In genomic region chr9:129139993-129140396, GRCh38 we compare ENCODE assay signal across 1 cellular context.
TF ChIP-seq lines count a peak whose summit lies in the region.

No MANE protein-coding gene starts in this region.

TF ChIP-seq in K562, 482 proteins besides CTCF, POLR2A, EP300 and RAD21 (continued from another document and continues in another):
- TF ChIP-seq JUN (IDR thresholded peaks at IDR 0.05; ENCODE audit: borderline replicate concordance, low read depth, low read length) = peak; percentile 50; the same call in 1 of the 2 replicates
- TF ChIP-seq JUN (CRISPR knock-in tag; IDR thresholded peaks at IDR 0.05; ENCODE audit: borderline replicate concordance) = no peak; the same call in 1 of the 2 replicates
- peak; percentile 29; the same call in 1 of the 2 replicates for TF ChIP-seq DEAF1 (CRISPR knock-in tag; IDR thresholded peaks at IDR 0.05)
- TF ChIP-seq, protein P1, sequence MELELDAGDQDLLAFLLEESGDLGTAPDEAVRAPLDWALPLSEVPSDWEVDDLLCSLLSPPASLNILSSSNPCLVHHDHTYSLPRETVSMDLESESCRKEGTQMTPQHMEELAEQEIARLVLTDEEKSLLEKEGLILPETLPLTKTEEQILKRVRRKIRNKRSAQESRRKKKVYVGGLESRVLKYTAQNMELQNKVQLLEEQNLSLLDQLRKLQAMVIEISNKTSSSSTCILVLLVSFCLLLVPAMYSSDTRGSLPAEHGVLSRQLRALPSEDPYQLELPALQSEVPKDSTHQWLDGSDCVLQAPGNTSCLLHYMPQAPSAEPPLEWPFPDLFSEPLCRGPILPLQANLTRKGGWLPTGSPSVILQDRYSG (tag; conservative IDR thresholded peaks at IDR 0.05; ENCODE audit: low read depth) = 0 out of 2 replicates have a peak, but pooled peaks have one; percentile 26
- no peak for TF ChIP-seq ZNF717 (CRISPR knock-in tag; IDR thresholded peaks at IDR 0.05)
- peak; percentile 18; the same call in 1 of the 2 replicates for TF ChIP-seq XRCC5 (IDR thresholded peaks at IDR 0.05; ENCODE audit: low read depth, low read length)
- TF ChIP-seq, protein P2, sequence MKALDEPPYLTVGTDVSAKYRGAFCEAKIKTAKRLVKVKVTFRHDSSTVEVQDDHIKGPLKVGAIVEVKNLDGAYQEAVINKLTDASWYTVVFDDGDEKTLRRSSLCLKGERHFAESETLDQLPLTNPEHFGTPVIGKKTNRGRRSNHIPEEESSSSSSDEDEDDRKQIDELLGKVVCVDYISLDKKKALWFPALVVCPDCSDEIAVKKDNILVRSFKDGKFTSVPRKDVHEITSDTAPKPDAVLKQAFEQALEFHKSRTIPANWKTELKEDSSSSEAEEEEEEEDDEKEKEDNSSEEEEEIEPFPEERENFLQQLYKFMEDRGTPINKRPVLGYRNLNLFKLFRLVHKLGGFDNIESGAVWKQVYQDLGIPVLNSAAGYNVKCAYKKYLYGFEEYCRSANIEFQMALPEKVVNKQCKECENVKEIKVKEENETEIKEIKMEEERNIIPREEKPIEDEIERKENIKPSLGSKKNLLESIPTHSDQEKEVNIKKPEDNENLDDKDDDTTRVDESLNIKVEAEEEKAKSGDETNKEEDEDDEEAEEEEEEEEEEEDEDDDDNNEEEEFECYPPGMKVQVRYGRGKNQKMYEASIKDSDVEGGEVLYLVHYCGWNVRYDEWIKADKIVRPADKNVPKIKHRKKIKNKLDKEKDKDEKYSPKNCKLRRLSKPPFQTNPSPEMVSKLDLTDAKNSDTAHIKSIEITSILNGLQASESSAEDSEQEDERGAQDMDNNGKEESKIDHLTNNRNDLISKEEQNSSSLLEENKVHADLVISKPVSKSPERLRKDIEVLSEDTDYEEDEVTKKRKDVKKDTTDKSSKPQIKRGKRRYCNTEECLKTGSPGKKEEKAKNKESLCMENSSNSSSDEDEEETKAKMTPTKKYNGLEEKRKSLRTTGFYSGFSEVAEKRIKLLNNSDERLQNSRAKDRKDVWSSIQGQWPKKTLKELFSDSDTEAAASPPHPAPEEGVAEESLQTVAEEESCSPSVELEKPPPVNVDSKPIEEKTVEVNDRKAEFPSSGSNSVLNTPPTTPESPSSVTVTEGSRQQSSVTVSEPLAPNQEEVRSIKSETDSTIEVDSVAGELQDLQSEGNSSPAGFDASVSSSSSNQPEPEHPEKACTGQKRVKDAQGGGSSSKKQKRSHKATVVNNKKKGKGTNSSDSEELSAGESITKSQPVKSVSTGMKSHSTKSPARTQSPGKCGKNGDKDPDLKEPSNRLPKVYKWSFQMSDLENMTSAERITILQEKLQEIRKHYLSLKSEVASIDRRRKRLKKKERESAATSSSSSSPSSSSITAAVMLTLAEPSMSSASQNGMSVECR (CRISPR knock-in tag; IDR thresholded peaks at IDR 0.05) = no peak
- TF ChIP-seq NFXL1 (CRISPR knock-in tag; IDR thresholded peaks at IDR 0.05) = no peak
- TF ChIP-seq MYC (IDR thresholded peaks at IDR 0.05; ENCODE audit: low read depth, low read length) = peak; percentile 54; the same call in 1 of the 2 replicates
- TF ChIP-seq MYC (CRISPR knock-in tag; IDR thresholded peaks at IDR 0.05; ENCODE audit: borderline replicate concordance, low read depth) = no peak
- no peak for TF ChIP-seq BRF1 (IDR thresholded peaks at IDR 0.05; ENCODE audit: borderline replicate concordance, extremely low read depth, insufficient read length)
- TF ChIP-seq, protein P3, sequence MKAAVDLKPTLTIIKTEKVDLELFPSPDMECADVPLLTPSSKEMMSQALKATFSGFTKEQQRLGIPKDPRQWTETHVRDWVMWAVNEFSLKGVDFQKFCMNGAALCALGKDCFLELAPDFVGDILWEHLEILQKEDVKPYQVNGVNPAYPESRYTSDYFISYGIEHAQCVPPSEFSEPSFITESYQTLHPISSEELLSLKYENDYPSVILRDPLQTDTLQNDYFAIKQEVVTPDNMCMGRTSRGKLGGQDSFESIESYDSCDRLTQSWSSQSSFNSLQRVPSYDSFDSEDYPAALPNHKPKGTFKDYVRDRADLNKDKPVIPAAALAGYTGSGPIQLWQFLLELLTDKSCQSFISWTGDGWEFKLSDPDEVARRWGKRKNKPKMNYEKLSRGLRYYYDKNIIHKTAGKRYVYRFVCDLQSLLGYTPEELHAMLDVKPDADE (conservative IDR thresholded peaks at IDR 0.05; ENCODE audit: control insufficient read depth, low read depth, low read length) = peak; percentile 75; the same call in 1 of the 2 replicates
- TF ChIP-seq BRD4 (IDR thresholded peaks at IDR 0.05) = peak; percentile 89
- TF ChIP-seq NR2C1 (IDR thresholded peaks at IDR 0.05) = peak; percentile 58; the same call in 1 of the 2 replicates
- peak; percentile 39; the same call in 1 of the 2 replicates for TF ChIP-seq NR2C1 (tag; IDR thresholded peaks at IDR 0.05)
- TF ChIP-seq SP1 (CRISPR knock-in tag; IDR thresholded peaks at IDR 0.05) = 0 out of 2 replicates have a peak, but pooled peaks have one; percentile 27
- TF ChIP-seq RNF2 (IDR thresholded peaks at IDR 0.05) = 0 out of 2 replicates have a peak, but pooled peaks have one; percentile 28
- no peak for TF ChIP-seq POLR2B (IDR thresholded peaks at IDR 0.05; ENCODE audit: low read depth, partially characterized antibody)
- no peak for TF ChIP-seq ZNF764 (CRISPR knock-in tag; IDR thresholded peaks at IDR 0.05; ENCODE audit: low read depth)
- TF ChIP-seq SUPT5H (IDR thresholded peaks at IDR 0.05) = peak; percentile 66; the same call in 1 of the 2 replicates
- TF ChIP-seq HIVEP1 (CRISPR knock-in tag; IDR thresholded peaks at IDR 0.05) = no peak
- TF ChIP-seq PML (IDR thresholded peaks at IDR 0.05; ENCODE audit: low read length) = peak; percentile 51; the same call in 1 of the 2 replicates
- TF ChIP-seq THRAP3 (IDR thresholded peaks at IDR 0.05; ENCODE audit: borderline replicate concordance) = no peak
- peak; percentile 62 for TF ChIP-seq MEIS2 (IDR thresholded peaks at IDR 0.05; ENCODE audit: partially characterized antibody)
- TF ChIP-seq ETV1 (tag; conservative IDR thresholded peaks at IDR 0.05; ENCODE audit: low read depth) = peak; percentile 80
- TF ChIP-seq FOXK2 (conservative IDR thresholded peaks at IDR 0.05 in 1 of 2, IDR thresholded peaks at IDR 0.05 in 1 of 2; ENCODE audit: low read depth in 2 of 2) = peak; percentile 39 to 40; a peak in 1 of 4 replicates
- 0 out of 2 replicates have a peak, but pooled peaks have one; percentile 26 for TF ChIP-seq EGR1 (conservative IDR thresholded peaks at IDR 0.05)
- TF ChIP-seq SMARCC2 (IDR thresholded peaks at IDR 0.05; ENCODE audit: low read depth) = peak; percentile 50; the same call in 1 of the 2 replicates
- peak; percentile 60 for TF ChIP-seq TBP (optimal IDR thresholded peaks at IDR 0.05; ENCODE audit: low read depth, low read length)
- TF ChIP-seq, protein P4, sequence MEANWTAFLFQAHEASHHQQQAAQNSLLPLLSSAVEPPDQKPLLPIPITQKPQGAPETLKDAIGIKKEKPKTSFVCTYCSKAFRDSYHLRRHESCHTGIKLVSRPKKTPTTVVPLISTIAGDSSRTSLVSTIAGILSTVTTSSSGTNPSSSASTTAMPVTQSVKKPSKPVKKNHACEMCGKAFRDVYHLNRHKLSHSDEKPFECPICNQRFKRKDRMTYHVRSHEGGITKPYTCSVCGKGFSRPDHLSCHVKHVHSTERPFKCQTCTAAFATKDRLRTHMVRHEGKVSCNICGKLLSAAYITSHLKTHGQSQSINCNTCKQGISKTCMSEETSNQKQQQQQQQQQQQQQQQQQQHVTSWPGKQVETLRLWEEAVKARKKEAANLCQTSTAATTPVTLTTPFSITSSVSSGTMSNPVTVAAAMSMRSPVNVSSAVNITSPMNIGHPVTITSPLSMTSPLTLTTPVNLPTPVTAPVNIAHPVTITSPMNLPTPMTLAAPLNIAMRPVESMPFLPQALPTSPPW (CRISPR knock-in tag; IDR thresholded peaks at IDR 0.05) = peak; percentile 51
- TF ChIP-seq CREM (IDR thresholded peaks at IDR 0.05; ENCODE audit: low read depth) = peak; percentile 71
- TF ChIP-seq GTF2E2 (tag; IDR thresholded peaks at IDR 0.05) = peak; percentile 86; the same call in 1 of the 2 replicates
- no peak for TF ChIP-seq NR2C2 (CRISPR knock-in tag; IDR thresholded peaks at IDR 0.05)
- peak; percentile 76 for TF ChIP-seq NR2C2 (tag; IDR thresholded peaks at IDR 0.05)
- no peak for TF ChIP-seq NR1H2 (CRISPR knock-in tag; IDR thresholded peaks at IDR 0.05)
- TF ChIP-seq, protein P5, sequence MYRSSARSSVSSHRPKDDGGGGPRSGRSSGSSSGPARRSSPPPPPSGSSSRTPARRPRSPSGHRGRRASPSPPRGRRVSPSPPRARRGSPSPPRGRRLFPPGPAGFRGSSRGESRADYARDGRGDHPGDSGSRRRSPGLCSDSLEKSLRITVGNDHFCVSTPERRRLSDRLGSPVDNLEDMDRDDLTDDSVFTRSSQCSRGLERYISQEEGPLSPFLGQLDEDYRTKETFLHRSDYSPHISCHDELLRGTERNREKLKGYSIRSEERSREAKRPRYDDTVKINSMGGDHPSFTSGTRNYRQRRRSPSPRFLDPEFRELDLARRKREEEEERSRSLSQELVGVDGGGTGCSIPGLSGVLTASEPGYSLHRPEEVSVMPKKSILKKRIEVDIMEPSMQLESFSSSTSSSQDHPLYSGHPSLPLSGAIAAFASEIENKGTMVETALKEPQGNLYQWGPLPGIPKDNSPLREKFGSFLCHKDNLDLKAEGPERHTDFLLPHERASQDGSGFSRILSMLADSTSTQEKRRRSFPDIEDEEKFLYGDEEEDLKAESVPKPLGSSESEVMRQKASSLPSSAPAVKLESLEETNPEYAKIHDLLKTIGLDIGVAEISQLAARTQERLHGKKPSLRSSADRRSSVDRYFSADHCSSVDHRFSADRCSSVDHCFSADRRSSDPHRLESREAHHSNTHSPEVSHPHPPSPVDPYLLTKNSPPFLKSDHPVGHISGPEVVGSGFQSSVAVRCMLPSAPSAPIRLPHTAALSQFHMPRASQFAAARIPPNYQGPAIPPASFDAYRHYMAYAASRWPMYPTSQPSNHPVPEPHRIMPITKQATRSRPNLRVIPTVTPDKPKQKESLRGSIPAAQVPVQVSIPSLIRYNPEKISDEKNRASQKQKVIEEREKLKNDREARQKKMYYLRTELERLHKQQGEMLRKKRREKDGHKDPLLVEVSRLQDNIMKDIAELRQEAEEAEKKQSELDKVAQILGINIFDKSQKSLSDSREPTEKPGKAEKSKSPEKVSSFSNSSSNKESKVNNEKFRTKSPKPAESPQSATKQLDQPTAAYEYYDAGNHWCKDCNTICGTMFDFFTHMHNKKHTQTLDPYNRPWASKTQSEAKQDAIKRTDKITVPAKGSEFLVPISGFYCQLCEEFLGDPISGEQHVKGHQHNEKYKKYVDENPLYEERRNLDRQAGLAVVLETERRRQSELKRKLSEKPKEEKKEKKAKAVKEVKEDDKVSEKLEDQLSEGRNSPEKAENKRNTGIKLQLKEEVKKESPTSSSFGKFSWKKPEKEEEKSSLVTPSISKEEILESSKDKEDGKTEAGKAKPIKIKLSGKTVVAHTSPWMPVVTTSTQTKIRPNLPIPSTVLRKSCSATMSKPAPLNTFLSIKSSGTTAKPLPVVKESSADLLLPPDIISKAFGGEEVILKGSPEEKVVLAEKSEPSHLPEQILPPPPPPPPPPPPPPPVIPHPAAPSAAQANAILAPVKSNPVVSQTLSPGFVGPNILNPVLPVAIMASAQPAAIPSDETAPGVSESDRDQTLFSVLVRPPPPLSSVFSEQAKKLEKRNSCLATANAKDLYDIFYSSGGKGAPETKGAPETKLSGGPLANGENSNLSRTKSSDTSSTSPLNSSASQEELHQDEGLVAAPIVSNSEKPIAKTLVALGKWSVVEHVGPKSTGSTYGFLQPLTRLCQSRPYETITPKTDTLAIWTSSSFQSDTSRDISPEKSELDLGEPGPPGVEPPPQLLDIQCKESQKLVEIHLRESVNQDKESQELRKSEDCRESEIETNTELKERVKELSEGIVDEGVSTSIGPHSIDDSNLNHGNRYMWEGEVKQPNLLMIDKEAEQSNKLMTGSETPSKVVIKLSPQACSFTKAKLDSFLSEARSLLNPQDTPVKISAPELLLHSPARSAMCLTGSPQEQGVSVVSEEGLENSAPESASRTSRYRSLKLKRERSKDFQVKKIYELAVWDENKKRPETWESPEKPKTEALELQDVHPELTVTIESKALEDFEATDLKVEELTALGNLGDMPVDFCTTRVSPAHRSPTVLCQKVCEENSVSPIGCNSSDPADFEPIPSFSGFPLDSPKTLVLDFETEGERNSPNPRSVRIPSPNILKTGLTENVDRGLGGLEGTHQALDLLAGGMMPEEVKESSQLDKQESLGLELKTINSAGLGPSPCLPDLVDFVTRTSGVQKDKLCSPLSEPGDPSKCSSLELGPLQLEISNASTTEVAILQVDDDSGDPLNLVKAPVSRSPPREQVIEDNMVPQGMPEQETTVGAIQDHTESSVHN (IDR thresholded peaks at IDR 0.05; ENCODE audit: borderline replicate concordance in 1 of 2, low read depth in 1 of 2) = 0 out of 4 replicates have a peak, but pooled peaks of 1 of the 2 experiments have one; percentile 29
- TF ChIP-seq, protein P6, sequence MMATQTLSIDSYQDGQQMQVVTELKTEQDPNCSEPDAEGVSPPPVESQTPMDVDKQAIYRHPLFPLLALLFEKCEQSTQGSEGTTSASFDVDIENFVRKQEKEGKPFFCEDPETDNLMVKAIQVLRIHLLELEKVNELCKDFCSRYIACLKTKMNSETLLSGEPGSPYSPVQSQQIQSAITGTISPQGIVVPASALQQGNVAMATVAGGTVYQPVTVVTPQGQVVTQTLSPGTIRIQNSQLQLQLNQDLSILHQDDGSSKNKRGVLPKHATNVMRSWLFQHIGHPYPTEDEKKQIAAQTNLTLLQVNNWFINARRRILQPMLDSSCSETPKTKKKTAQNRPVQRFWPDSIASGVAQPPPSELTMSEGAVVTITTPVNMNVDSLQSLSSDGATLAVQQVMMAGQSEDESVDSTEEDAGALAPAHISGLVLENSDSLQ (IDR thresholded peaks at IDR 0.05) = peak; percentile 78
- no peak for TF ChIP-seq SMARCB1 (IDR thresholded peaks at IDR 0.05; ENCODE audit: insufficient read length, low read depth)
